In genomic region chrX:28586891-28587635, GRCh38 we compare ENCODE assay signal across 8 cellular contexts. TPM values are rescaled to one million over a fixed set of nuclear protein-coding genes. Genes with fewer than 3 reads are reported as not detected.
DNase-seq lines count a peak whose midpoint lies in the region; ATAC-seq and TF ChIP-seq lines count a peak whose summit lies in the region.

TSS of gene IL1RAPL1 (plus strand) at chrX:28587446.

- DNase-seq in COR-L47 (lab: John Stamatoyannopoulos, UW) (peak; percentile 44), NT2/D1 (ENCODE audit: low read depth, low spot score) (no peak), fibroblast of villous mesenchyme (ENCODE audit: low read depth) (peak; percentile 33), nucleus accumbens (lab: John Stamatoyannopoulos, UW) (peak in 41 of 56 donors; percentile 0 to 61 (median 21)), NCI-H146 treated with DMSO at 0.1 percent for 48 hours (lab: John Stamatoyannopoulos, UW; ENCODE audit: unreplicated experiment) (no peak)
- DNase-seq in activated naive CD8-positive, alpha-beta T cell treated with anti-CD3 and anti-CD28 coated beads, Interleukin-2, amount 50 U/mL, for 24 hours: no peak
- DNase-seq in activated T-cell treated with anti-CD3 and anti-CD28 coated beads, Interleukin-2, amount 50 U/mL, for 1 hour: no peak

- no peaks in the 10 kb centered on the region for H3K4me1 Mint-ChIP-seq in activated naive CD8-positive, alpha-beta T cell treated with anti-CD3 and anti-CD28 coated beads, Interleukin-2, amount 50 U/mL, for 24 hours

- peak; percentile 11 for TF ChIP-seq CTCF in fibroblast of villous mesenchyme (IDR thresholded peaks at IDR 0.05; ENCODE audit: insufficient read depth, low read depth, low read length)

- no peaks in the 10 kb centered on the region for H3K9me3 ChIP-seq in NT2/D1 (ENCODE audit: insufficient read depth, low read length)

- H3K27me3 ChIP-seq in NT2/D1 (ENCODE audit: insufficient read depth, insufficient read length): peaks cover 6% of the 10 kb centered on the region

- H3K27ac Mint-ChIP-seq in activated naive CD8-positive, alpha-beta T cell treated with anti-CD3 and anti-CD28 coated beads, Interleukin-2, amount 50 U/mL, for 24 hours: no peak within 1 kb of the TSS

- no peaks in the 10 kb centered on the region for H3K36me3 ChIP-seq in NT2/D1 (ENCODE audit: insufficient read depth, insufficient read length, low read length)

- H3K4me3 Mint-ChIP-seq in activated naive CD8-positive, alpha-beta T cell treated with anti-CD3 and anti-CD28 coated beads, Interleukin-2, amount 50 U/mL, for 24 hours: no peak within 1 kb of the TSS

- H3K4me3 ChIP-seq in NT2/D1 (ENCODE audit: insufficient read length, low read depth): peak within 1 kb of the TSS; percentile 60
- peak within 1 kb of the TSS; percentile 43 for H3K4me3 ChIP-seq in fibroblast of villous mesenchyme (ENCODE audit: low read depth, low read length)

- H3K4me1 ChIP-seq in NT2/D1 (ENCODE audit: insufficient read depth, insufficient read length): no peaks in the 10 kb centered on the region

- no peaks in the 10 kb centered on the region for H3K36me3 Mint-ChIP-seq in activated naive CD8-positive, alpha-beta T cell treated with anti-CD3 and anti-CD28 coated beads, Interleukin-2, amount 50 U/mL, for 24 hours (ENCODE audit: low read depth)

- H3K9ac ChIP-seq in NT2/D1 (ENCODE audit: insufficient read length, low read depth): peak within 1 kb of the TSS; percentile 61

- H3K9me3 Mint-ChIP-seq in activated naive CD8-positive, alpha-beta T cell treated with anti-CD3 and anti-CD28 coated beads, Interleukin-2, amount 50 U/mL, for 24 hours: no peaks in the 10 kb centered on the region

- H3K27me3 Mint-ChIP-seq in activated naive CD8-positive, alpha-beta T cell treated with anti-CD3 and anti-CD28 coated beads, Interleukin-2, amount 50 U/mL, for 24 hours: peaks cover 6% of the 10 kb centered on the region

- no peak for ATAC-seq in activated naive CD8-positive, alpha-beta T cell treated with anti-CD3 and anti-CD28 coated beads, Interleukin-2, amount 50 U/mL, for 24 hours
- no peak for ATAC-seq in GM18870 (IDR thresholded peaks at IDR 0.05; ENCODE audit: unreplicated experiment)

RNA-seq across cellular contexts. Expression of gene IL1RAPL1, which starts in this region (rescaled TPM):
- total RNA-seq in fibroblast of villous mesenchyme: 1.3 TPM in 2 replicates

Comparison
In these comparisons a context has a peak if more than half of its experiments do, and no peak if none do; other contexts are left out.
1. DNase-seq: peak in COR-L47 (single experiment), fibroblast of villous mesenchyme (single experiment) and nucleus accumbens (41 of 56); none in NT2/D1 (single experiment), activated naive CD8-positive, alpha-beta T cell treated with anti-CD3 and anti-CD28 coated beads, Interleukin-2, amount 50 U/mL, for 24 hours (single experiment), NCI-H146 treated with DMSO at 0.1 percent for 48 hours (single experiment) and activated T-cell treated with anti-CD3 and anti-CD28 coated beads, Interleukin-2, amount 50 U/mL, for 1 hour (single experiment).